ENCODE assay signal across 1 cellular context in the genomic region with DNA sequence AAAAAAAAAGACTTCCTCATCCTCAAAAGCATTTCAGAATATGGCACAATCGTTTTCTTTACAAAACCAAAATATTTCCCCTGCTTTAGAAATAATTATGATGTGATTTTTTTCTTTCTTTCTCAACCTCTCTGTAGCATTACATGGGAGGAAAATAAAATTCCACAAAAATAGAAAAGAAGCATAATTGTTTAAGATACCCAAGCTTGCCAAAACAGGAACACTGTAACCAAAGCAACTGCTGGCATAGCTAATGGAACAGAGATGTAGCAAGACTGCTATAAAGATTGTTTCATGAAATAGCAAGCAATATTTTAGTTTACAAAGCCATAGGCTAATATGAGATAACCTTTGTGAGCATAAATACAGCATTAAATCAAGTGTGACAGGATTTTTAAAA.
TF ChIP-seq lines count a peak whose summit lies in the region.

No MANE protein-coding gene starts in this region.

TF ChIP-seq in IMR-90, 13 proteins besides CTCF, POLR2A, EP300 and RAD21:
- TF ChIP-seq MXI1 (IDR thresholded peaks at IDR 0.05; ENCODE audit: borderline replicate concordance, low read depth, low read length) = no peak
- TF ChIP-seq CEBPB (IDR thresholded peaks at IDR 0.05; ENCODE audit: low read depth, low read length) = peak; percentile 17; the same call in 1 of the 2 replicates
